ENCODE assay signal across 24 cellular contexts in genomic region chr22:20948450-20948849, GRCh38. TPM values are rescaled to one million over a fixed set of nuclear protein-coding genes. Genes with fewer than 3 reads are reported as not detected.
"Had no signal": no experiment of that assay in that cellular context is flagged by ENCODE, and none has a peak within 500 bp of the region (broad histone marks: within the 10 kb centered on the region; RNA-seq: fewer than 3 reads in every experiment).

No MANE protein-coding gene starts in this region.

- H3K4me1 ChIP-seq: adrenal gland had no signal

- H3K27me3 ChIP-seq: adrenal gland, ascending aorta, brain microvascular endothelial cell, dorsolateral prefrontal cortex, gastroesophageal sphincter, heart left ventricle, stomach, suprapubic skin, tibial nerve, vagina had no signal

- H3K4me2 ChIP-seq: smooth muscle cell had no signal

- DNase-seq: activated CD4-positive, alpha-beta T cell treated with anti-CD3 and anti-CD28 coated beads, Interleukin-2, amount 10 ng/mL, durations not matched to agents 7 days and 5 days; activated CD8-positive, alpha-beta T cell treated with anti-CD3 and anti-CD28 coated beads, Interleukin-2, amount 10 ng/mL, durations not matched to agents 7 days and 5 days; adrenal gland; brain microvascular endothelial cell; central memory CD4-positive, alpha-beta T cell; heart left ventricle; left ventricle myocardium inferior; mammary epithelial cell; occipital lobe; stimulated activated CD4-positive, alpha-beta T cell treated with anti-CD3 and anti-CD28 coated beads, Interleukin-15, amount 100 ng/mL, for 24 hours; stomach; T-helper 2 cell had no signal

- H3K4me3 ChIP-seq: adrenal gland, ascending aorta, dorsolateral prefrontal cortex, gastroesophageal sphincter, heart left ventricle, left ventricle myocardium inferior, smooth muscle cell, stomach, suprapubic skin, tibial nerve, vagina had no signal

- H3K9me3 ChIP-seq: adrenal gland, ascending aorta, gastroesophageal sphincter, heart left ventricle, left ventricle myocardium inferior, stomach, suprapubic skin, tibial nerve, vagina had no signal

- ATAC-seq: activated CD4-positive, CD25-positive, alpha-beta regulatory T cell treated with anti-CD3 and anti-CD28 coated beads, Interleukin-2, amount 50 U/mL, for 24 hours; activated CD8-positive, alpha-beta T cell treated with anti-CD3 and anti-CD28 coated beads, Interleukin-2, amount 10 ng/mL, durations not matched to agents 7 days and 5 days; gastroesophageal sphincter; heart left ventricle; sciatic nerve; stimulated activated memory B cell treated with anti-CD40 and anti-IgM and Interleukin-4, amounts not matched to agents 10 μg/mL and 1 μg/mL and 100 μg/mL, for 72 hours had no signal

- FAIRE-seq: colon, keratinocyte had no signal

- H3K27ac ChIP-seq: adrenal gland, ascending aorta, brain microvascular endothelial cell, gastroesophageal sphincter, heart left ventricle, left ventricle myocardium inferior, stomach, suprapubic skin, tibial nerve, vagina had no signal

RNA-seq across cellular contexts. Expression of gene AIFM3, which starts 18.6 kb away (rescaled TPM):
- total RNA-seq: ascending aorta, vagina had no signal
- polyA plus RNA-seq: smooth muscle cell had no signal
